Comparison of ENCODE assay signal across 31 cellular contexts in genomic region chrX:9542765-9543119, GRCh38.
DNase-seq lines count a peak whose midpoint lies in the region; ATAC-seq and TF ChIP-seq lines count a peak whose summit lies in the region.
"Had no signal": no experiment of that assay in that cellular context is flagged by ENCODE, and none has a peak within 500 bp of the region (broad histone marks: within the 10 kb centered on the region; RNA-seq: fewer than 3 reads in every experiment).

No MANE protein-coding gene starts in this region.

- peak overlapping the region; percentile 30 for H3K4me3 ChIP-seq in psoas muscle
- no peak overlapping the region for H3K4me3 ChIP-seq in effector memory CD4-positive, alpha-beta T cell (ENCODE audit: insufficient read depth, low read depth, low read length, poor library complexity, severe bottlenecking)
- H3K4me3 ChIP-seq: adrenal gland, coronary artery, hepatocyte, MG63, prostate gland, stomach, thyroid gland had no signal

- peak; percentile 75 to 97 (median 88) for ATAC-seq in psoas muscle
- ATAC-seq in GM19455 (IDR thresholded peaks at IDR 0.05; ENCODE audit: unreplicated experiment), result no peak
- ATAC-seq: activated CD8-positive, alpha-beta memory T cell treated with anti-CD3 and anti-CD28 coated beads, Interleukin-2, amount 10 ng/mL, durations not matched to agents 7 days and 5 days; activated T-cell treated with anti-CD3 and anti-CD28 coated beads, Interleukin-2, amount 50 U/mL, for 72 hours; effector memory CD8-positive, alpha-beta T cell had no signal

- H3K4me1 ChIP-seq in psoas muscle, result no peaks in the 10 kb centered on the region
- no peaks in the 10 kb centered on the region for H3K4me1 ChIP-seq in effector memory CD4-positive, alpha-beta T cell (ENCODE audit: control insufficient read depth, insufficient read depth, low read length, poor library complexity, severe bottlenecking)
- H3K4me1 ChIP-seq: adrenal gland, prostate gland, thyroid gland had no signal

- H3K9me3 Mint-ChIP-seq in brain, result peaks cover 0 to 11% (median 5%) of the 10 kb centered on the region in 5 experiments
- H3K9me3 Mint-ChIP-seq: activated B cell treated with CpG ODN at 0.5 μM for 24 hours; activated naive CD4-positive, alpha-beta T cell treated with anti-CD3 and anti-CD28 coated beads for 36 hours; activated T-cell treated with anti-CD3 and anti-CD28 coated beads, Interleukin-2, amount 50 U/mL, for 72 hours; CD4-positive, alpha-beta T cell; effector memory CD8-positive, alpha-beta T cell; HFFc6 had no signal

- H3K9me3 ChIP-seq in psoas muscle, result no peaks in the 10 kb centered on the region
- H3K9me3 ChIP-seq in effector memory CD4-positive, alpha-beta T cell (ENCODE audit: control insufficient read depth, low read length), result no peaks in the 10 kb centered on the region
- H3K9me3 ChIP-seq: adrenal gland, MG63, prostate gland, stomach, thyroid gland had no signal

- peaks cover 69% of the 10 kb centered on the region for H3K4me1 Mint-ChIP-seq in brain
- H3K4me1 Mint-ChIP-seq: activated CD8-positive, alpha-beta memory T cell treated with anti-CD3 and anti-CD28 coated beads, Interleukin-2, amount 10 ng/mL, durations not matched to agents 7 days and 5 days had no signal

- TF ChIP-seq CTCF in brain (conservative IDR thresholded peaks at IDR 0.05) (no peak), psoas muscle (IDR thresholded peaks at IDR 0.05) (no peak)

- DNase-seq in NCI-H345 (lab: John Stamatoyannopoulos, UW) (peak; percentile 44), NCI-H345 treated with DMSO at 0.1 percent for 48 hours (lab: John Stamatoyannopoulos, UW; ENCODE audit: unreplicated experiment) (no peak), NCI-H1417 treated with DMSO at 0.1 percent for 48 hours (lab: John Stamatoyannopoulos, UW) (peak; percentile 49), psoas muscle (no peak), DMS 273 treated with DMSO at 0.1 percent for 48 hours (lab: John Stamatoyannopoulos, UW) (no peak)
- DNase-seq in effector memory CD4-positive, alpha-beta T cell, result no peak
- DNase-seq: activated B cell treated with CpG ODN at 0.5 μM for 24 hours; activated CD8-positive, alpha-beta memory T cell treated with anti-CD3 and anti-CD28 coated beads, Interleukin-2, amount 10 ng/mL, durations not matched to agents 7 days and 5 days; activated naive CD4-positive, alpha-beta T cell treated with anti-CD3 and anti-CD28 coated beads for 36 hours; activated T-cell treated with anti-CD3 and anti-CD28 coated beads, Interleukin-2, amount 50 U/mL, for 72 hours; CD4-positive, alpha-beta T cell; effector memory CD8-positive, alpha-beta T cell; EL; foreskin melanocyte; HFFc6; KG1; left colon; mesendoderm; MG63; NCI-H446; NK-92 treated with Interleukin-12 subunit alpha and Interleukin-12 subunit beta, amount 100 ng/mL, for 24 hours; small intestine; stimulated activated CD4-positive, alpha-beta T cell treated with anti-CD3 and anti-CD28 coated beads, Interleukin-1b, Interleukin-23, amount 100 ng/mL, for 48 hours; stomach; thyroid gland had no signal

- peaks cover 82% of the 10 kb centered on the region for H3K36me3 Mint-ChIP-seq in brain

- intact Hi-C loops in psoas muscle (cut with DNase I), result no loop called here

- no peaks in the 10 kb centered on the region for H3K27me3 ChIP-seq in psoas muscle (ENCODE audit: insufficient read depth in 3 of 3, low read length in 2 of 3)
- no peaks in the 10 kb centered on the region for H3K27me3 ChIP-seq in effector memory CD4-positive, alpha-beta T cell (replicated peaks; ENCODE audit: control insufficient read depth, insufficient read depth, low read length, poor library complexity, severe bottlenecking)
- H3K27me3 ChIP-seq: adrenal gland, hepatocyte, MG63, stomach, thyroid gland had no signal

- H3K36me3 ChIP-seq in psoas muscle (ENCODE audit: insufficient read depth in 1 of 2, low read depth in 1 of 2), result no peaks in the 10 kb centered on the region
- H3K36me3 ChIP-seq in effector memory CD4-positive, alpha-beta T cell (ENCODE audit: control insufficient read depth, insufficient read depth, low read length), result no peaks in the 10 kb centered on the region
- H3K36me3 ChIP-seq: adrenal gland, MG63, prostate gland, stomach, thyroid gland had no signal

- H3K27me3 Mint-ChIP-seq in brain, result peaks cover 2% of the 10 kb centered on the region
- H3K27me3 Mint-ChIP-seq: activated B cell treated with CpG ODN at 0.5 μM for 24 hours; activated CD8-positive, alpha-beta memory T cell treated with anti-CD3 and anti-CD28 coated beads, Interleukin-2, amount 10 ng/mL, durations not matched to agents 7 days and 5 days; CD4-positive, alpha-beta T cell; effector memory CD8-positive, alpha-beta T cell had no signal

- WGBS in psoas muscle, 3 donors, result 39 to 42% (median 40%) methylated on average over 11 to 12 of the region's 12 CpGs

- H3K4me3 Mint-ChIP-seq in brain, result peak overlapping the region in 3 of 5 experiments; percentile 30 to 46 (median 43)
- H3K4me3 Mint-ChIP-seq: activated B cell treated with CpG ODN at 0.5 μM for 24 hours; activated CD8-positive, alpha-beta memory T cell treated with anti-CD3 and anti-CD28 coated beads, Interleukin-2, amount 10 ng/mL, durations not matched to agents 7 days and 5 days; activated naive CD4-positive, alpha-beta T cell treated with anti-CD3 and anti-CD28 coated beads for 36 hours; activated T-cell treated with anti-CD3 and anti-CD28 coated beads, Interleukin-2, amount 50 U/mL, for 72 hours; CD4-positive, alpha-beta T cell; effector memory CD8-positive, alpha-beta T cell; HFFc6 had no signal

- peak overlapping the region in 4 of 5 experiments; percentile 14 to 35 (median 23) for H3K27ac Mint-ChIP-seq in brain
- H3K27ac Mint-ChIP-seq: activated B cell treated with CpG ODN at 0.5 μM for 24 hours; activated CD8-positive, alpha-beta memory T cell treated with anti-CD3 and anti-CD28 coated beads, Interleukin-2, amount 10 ng/mL, durations not matched to agents 7 days and 5 days; activated naive CD4-positive, alpha-beta T cell treated with anti-CD3 and anti-CD28 coated beads for 36 hours; activated T-cell treated with anti-CD3 and anti-CD28 coated beads, Interleukin-2, amount 50 U/mL, for 72 hours; CD4-positive, alpha-beta T cell; effector memory CD8-positive, alpha-beta T cell; HFFc6 had no signal

- H3K27ac ChIP-seq in psoas muscle, result peak overlapping the region; percentile 36
- no peak overlapping the region for H3K27ac ChIP-seq in effector memory CD4-positive, alpha-beta T cell (ENCODE audit: insufficient read depth, low read length, poor library complexity, severe bottlenecking)
- H3K27ac ChIP-seq: adrenal gland, coronary artery, hepatocyte, prostate gland, stomach, thyroid gland had no signal

Comparison
In these comparisons a context has a peak if more than half of its experiments do, and no peak if none do; other contexts are left out.
1. DNase-seq: peak in NCI-H345 (single experiment) and NCI-H1417 treated with DMSO at 0.1 percent for 48 hours (single experiment); none in NCI-H345 treated with DMSO at 0.1 percent for 48 hours (single experiment), psoas muscle (0 of 2), effector memory CD4-positive, alpha-beta T cell (0 of 3) and DMS 273 treated with DMSO at 0.1 percent for 48 hours (single experiment).